Comparison of ENCODE assay signal across 10 cellular contexts in genomic region chr7:128909605-128910568, GRCh38. TPM values are rescaled to one million over a fixed set of nuclear protein-coding genes. Genes with fewer than 3 reads are reported as not detected.
DNase-seq lines count a peak whose midpoint lies in the region; ATAC-seq, FAIRE-seq and TF ChIP-seq lines count a peak whose summit lies in the region.
"Had no signal": no experiment of that assay in that cellular context is flagged by ENCODE, and none has a peak within 500 bp of the region (broad histone marks: within the 10 kb centered on the region; RNA-seq: fewer than 3 reads in every experiment).

No MANE protein-coding gene starts in this region.

- intact Hi-C loops in K562 (cut with micrococcal nuclease), result no loop called here

- no peaks in the 10 kb centered on the region for H3K9me1 ChIP-seq in K562 (ENCODE audit: control insufficient read depth, insufficient read depth, low read length)

- no peak overlapping the region; the same call in 1 of the 2 replicates for H3K4me2 ChIP-seq in K562 (ENCODE audit: insufficient read depth, low read length)

- peak overlapping the region in 1 of 2 experiments; percentile 3; a peak in 2 of 4 replicates for H3K9ac ChIP-seq in K562 (ENCODE audit: insufficient read depth in 1 of 2, low read depth in 2 of 2, low read length in 2 of 2)

- no peaks in the 10 kb centered on the region for H3K4me1 ChIP-seq in HEK293 (ENCODE audit: control insufficient read depth, insufficient read depth, low read length)
- H3K4me1 ChIP-seq in K562 (replicated peaks in 1 of 2; ENCODE audit: control insufficient read depth in 2 of 2, insufficient read depth in 2 of 2, low read length in 2 of 2), result peaks cover 0 to 30% of the 10 kb centered on the region in 2 experiments; a peak in 2 of 5 replicates

- H3K36me3 ChIP-seq in HEK293 (ENCODE audit: control insufficient read depth in 2 of 2, insufficient read depth in 1 of 2, low read length in 2 of 2), result no peaks in the 10 kb centered on the region
- no peaks in the 10 kb centered on the region for H3K36me3 ChIP-seq in K562 (ENCODE audit: control insufficient read depth, insufficient read depth, low read length)

- H3K9me3 ChIP-seq in HEK293 (ENCODE audit: control insufficient read depth, insufficient read depth, low read depth, low read length), result no peaks in the 10 kb centered on the region
- H3K9me3 ChIP-seq in K562 (replicated peaks; ENCODE audit: control insufficient read depth, insufficient read depth, low read depth, low read length), result no peaks in the 10 kb centered on the region; the same call in 1 of the 2 replicates

- H3K9me3 Mint-ChIP-seq in stimulated activated naive B cell treated with anti-CD40 and anti-IgM and Interleukin-4, amounts not matched to agents 10 μg/mL and 1 μg/mL and 100 μg/mL, for 72 hours, result no peaks in the 10 kb centered on the region

- H2AFZ ChIP-seq in K562 (ENCODE audit: low read depth, low read length), result peak overlapping the region; percentile 36; the same call in 1 of the 2 replicates

- H3K4me1 Mint-ChIP-seq in stimulated activated naive B cell treated with anti-CD40 and anti-IgM and Interleukin-4, amounts not matched to agents 10 μg/mL and 1 μg/mL and 100 μg/mL, for 72 hours, result peaks cover 35 to 63% of the 10 kb centered on the region in 2 donors

- no peaks in the 10 kb centered on the region for H3K79me2 ChIP-seq in K562 (ENCODE audit: control insufficient read depth, insufficient read depth, low read length)

- peaks cover 43 to 44% of the 10 kb centered on the region in 2 donors for H3K27me3 Mint-ChIP-seq in stimulated activated naive B cell treated with anti-CD40 and anti-IgM and Interleukin-4, amounts not matched to agents 10 μg/mL and 1 μg/mL and 100 μg/mL, for 72 hours

- no peak for TF ChIP-seq POLR2A in K562 (conservative IDR thresholded peaks at IDR 0.05)

- TF ChIP-seq EP300 in K562 (IDR thresholded peaks at IDR 0.05; ENCODE audit: low read length), result no peak

- H4K20me1 ChIP-seq in K562 (replicated peaks; ENCODE audit: control insufficient read depth, insufficient read depth, low read length), result peaks cover 11% of the 10 kb centered on the region; the same call in 1 of the 2 replicates

- TF ChIP-seq CTCF in HEK293 (tag by site-specific recombination; IDR thresholded peaks at IDR 0.05) (no peak), K562 (IDR thresholded peaks at IDR 0.05 in 2 of 3, conservative IDR thresholded peaks at IDR 0.05 in 1 of 3; ENCODE audit: insufficient read depth in 2 of 3, low read depth in 1 of 3, low read length in 3 of 3) (no peak), GM13976 (IDR thresholded peaks at IDR 0.05; ENCODE audit: borderline replicate concordance, control extremely low read depth, extremely low read depth, insufficient read depth, missing control alignments) (no peak)

- no peak overlapping the region for H3K27ac Mint-ChIP-seq in stimulated activated naive B cell treated with anti-CD40 and anti-IgM and Interleukin-4, amounts not matched to agents 10 μg/mL and 1 μg/mL and 100 μg/mL, for 72 hours

- no peak for TF ChIP-seq RAD21 in K562 (CRISPR knock-in tag; conservative IDR thresholded peaks at IDR 0.05 in 1 of 2, IDR thresholded peaks at IDR 0.05 in 1 of 2)

- POLR2A ChIA-PET in HEK293 (lab: Yijun Ruan, JAX) (no interaction called here), K562 (lab: Yijun Ruan, JAX) (interaction anchor here (0.6 to 2.3 kb wide), 4 partner anchors 11 to 295 kb away, joined by 3 to 8 read pairs (median 4); no protein-coding TSS in a partner anchor)

- CTCF ChIA-PET in HEK293 (lab: Yijun Ruan, JAX) (interaction anchor here (0.5 to 0.6 kb wide), 2 partner anchors 308 to 361 kb away, joined by 3 read pairs; no protein-coding TSS in a partner anchor), K562 (lab: Yijun Ruan, JAX; ENCODE audit: low intra/inter-chr PET ratio) (interaction anchor here (0.9 kb wide), 1 partner anchor 180 kb away, joined by 3 read pairs; no protein-coding TSS in a partner anchor)

- BruUV-seq in K562 (replicated peaks; lab: Mats Ljungman, UMichigan), result no TSS peak

- DNase-seq in K562 (ENCODE audit: extremely low read depth in 1 of 4, low spot score in 3 of 4) (no peak), iPS-NIHi11 (ENCODE audit: low spot score) (peak; percentile 70), GM13976 (ENCODE audit: low spot score) (no peak), activated gamma-delta T cell treated with Interleukin-2 at 50 U/mL for 16 hours (no peak), T1000 (lab: John Stamatoyannopoulos, UW) (no peak)
- no peak for DNase-seq in stimulated activated naive B cell treated with anti-CD40 and anti-IgM and Interleukin-4, amounts not matched to agents 10 μg/mL and 1 μg/mL and 100 μg/mL, for 72 hours
- DNase-seq: cortex of kidney, RPMI8226 had no signal

- ATAC-seq in K562 (no peak), GM21447 (IDR thresholded peaks at IDR 0.05; ENCODE audit: unreplicated experiment) (no peak)
- ATAC-seq in stimulated activated naive B cell treated with anti-CD40 and anti-IgM and Interleukin-4, amounts not matched to agents 10 μg/mL and 1 μg/mL and 100 μg/mL, for 72 hours (replicated peaks), result no peak

- peaks cover 0 to 5% of the 10 kb centered on the region in 2 donors for H3K36me3 Mint-ChIP-seq in stimulated activated naive B cell treated with anti-CD40 and anti-IgM and Interleukin-4, amounts not matched to agents 10 μg/mL and 1 μg/mL and 100 μg/mL, for 72 hours

- H3K4me3 ChIP-seq in HEK293 (ENCODE audit: low read depth, low read length), result no peak overlapping the region
- H3K4me3 ChIP-seq in K562, result no peak overlapping the region

- peak overlapping the region; percentile 71 to 74 for H3K4me3 Mint-ChIP-seq in stimulated activated naive B cell treated with anti-CD40 and anti-IgM and Interleukin-4, amounts not matched to agents 10 μg/mL and 1 μg/mL and 100 μg/mL, for 72 hours

- in situ Hi-C loops in K562 (cut with MboI) (loop anchor here (5.0 kb wide), 1 partner anchor 53 kb away; no protein-coding TSS in a partner anchor), GM13976 (cut with MboI; ENCODE audit: low sequenced_read_pairs, unreplicated experiment) (loop anchor here (10.0 to 25.0 kb wide), 2 partner anchors 177 to 305 kb away; no protein-coding TSS in a partner anchor)

- peaks cover 44 to 75% of the 10 kb centered on the region in 2 experiments for H3K27me3 ChIP-seq in K562 (ENCODE audit: control insufficient read depth in 2 of 2, insufficient read depth in 2 of 2, low read length in 2 of 2)

- WGBS in K562 (ENCODE audit: insufficient coverage, low coverage, missing lambda C conversion rate), result 18% methylated on average over 40 of the region's 42 CpGs

- H3K27ac ChIP-seq in HEK293 (ENCODE audit: extremely low read depth, low read depth, low read length), result no peak overlapping the region
- no peak overlapping the region for H3K27ac ChIP-seq in K562 (ENCODE audit: extremely low read depth, low read depth, low read length)

- no peak for FAIRE-seq in K562 (lab: Jason Lieb, UNC)

RNA-seq across cellular contexts. Expression of gene KCP, which starts 0.6 kb away (rescaled TPM):
- total RNA-seq in K562 (2011; cell fraction: chromatin; rRNA removed; ENCODE audit: low replicate concordance), result 0.19 and 2.1 TPM in 2 replicates
- 0.79 and 1.3 TPM in 2 replicates for total RNA-seq in K562 (2011; cell fraction: nucleolus; rRNA removed)
- total RNA-seq in K562 (2011; cell fraction: nucleoplasm; rRNA removed), result 0.73 and 0.84 TPM in 2 replicates
- total RNA-seq in K562 (2014; rRNA removed), result 0.09 TPM in 1 of 2 replicates, not detected in the other
- not detected in 2 replicates for total RNA-seq in K562 (2014; rRNA removed; fragmentation: Illumina TruSeq; extraction: Trizol)
- 0.15 TPM in 1 of 2 replicates, not detected in the other for total RNA-seq in K562 (2015; rRNA removed; fragmentation: Illumina TruSeq; extraction: Trizol)
- total RNA-seq in K562 (2021), result 0.16 TPM in 1 of 2 replicates, not detected in the other
- polyA plus RNA-seq in K562 (2011; rRNA removed), result 0.07 and 0.09 TPM in 2 replicates
- polyA plus RNA-seq in K562 (2011; cell fraction: cytosol; rRNA removed), result 0.15 TPM in 1 of 2 replicates, not detected in the other
- polyA plus RNA-seq in K562 (2011; cell fraction: nucleus; rRNA removed), result 0.86 and 1.5 TPM in 2 replicates
- polyA plus RNA-seq in K562 (2012), result 0.34 and 3.9 TPM in 2 replicates
- polyA plus RNA-seq in K562 (2014; fragmentation: Illumina TruSeq; extraction: Trizol), result not detected in 2 replicates
- under 1 TPM; 0.06 to 0.17 TPM for polyA plus RNA-seq in K562 (2014; fragmentation: Nextera tagmentation; extraction: Ambion mirVana)
- polyA plus RNA-seq in K562 (2014; rRNA removed), result 0.09 and 0.15 TPM in 2 replicates
- polyA minus RNA-seq in K562 (2011; rRNA and poly(A)+ RNA removed), result 0.11 TPM in 1 of 2 replicates, not detected in the other
- polyA minus RNA-seq in K562 (2011; cell fraction: cytosol; rRNA and poly(A)+ RNA removed), result not detected in 2 replicates
- 0.54 and 0.67 TPM in 2 replicates for polyA minus RNA-seq in K562 (2011; cell fraction: nucleus; rRNA and poly(A)+ RNA removed)

RNA-seq across cellular contexts. Expression of gene IRF5, which starts 27.8 kb away (rescaled TPM):
- total RNA-seq in K562 (2011; cell fraction: chromatin; rRNA removed; ENCODE audit: low replicate concordance), result not detected in 2 replicates
- not detected in 2 replicates for total RNA-seq in K562 (2011; cell fraction: nucleolus; rRNA removed)
- total RNA-seq in K562 (2011; cell fraction: nucleoplasm; rRNA removed), result not detected in 2 replicates
- not detected in 2 replicates for total RNA-seq in K562 (2014; rRNA removed)
- not detected in 2 replicates for total RNA-seq in K562 (2014; rRNA removed; fragmentation: Illumina TruSeq; extraction: Trizol)
- total RNA-seq in K562 (2015; rRNA removed; fragmentation: Illumina TruSeq; extraction: Trizol), result not detected in 2 replicates
- total RNA-seq in K562 (2021), result 0.04 and 0.20 TPM in 2 replicates
- not detected in 2 replicates for polyA plus RNA-seq in K562 (2011; rRNA removed)
- polyA plus RNA-seq in K562 (2011; cell fraction: cytosol; rRNA removed), result not detected in 2 replicates
- polyA plus RNA-seq in K562 (2011; cell fraction: nucleus; rRNA removed), result 0.08 and 0.09 TPM in 2 replicates
- 0.10 TPM in 1 of 2 replicates, not detected in the other for polyA plus RNA-seq in K562 (2012)
- polyA plus RNA-seq in K562 (2014; fragmentation: Illumina TruSeq; extraction: Trizol), result not detected in 2 replicates
- polyA plus RNA-seq in K562 (2014; fragmentation: Nextera tagmentation; extraction: Ambion mirVana), result not detected
- polyA plus RNA-seq in K562 (2014; rRNA removed), result not detected in 2 replicates
- polyA minus RNA-seq in K562 (2011; rRNA and poly(A)+ RNA removed), result not detected in 2 replicates
- not detected in 2 replicates for polyA minus RNA-seq in K562 (2011; cell fraction: cytosol; rRNA and poly(A)+ RNA removed)
- polyA minus RNA-seq in K562 (2011; cell fraction: nucleus; rRNA and poly(A)+ RNA removed), result not detected in 2 replicates

RNA-seq across cellular contexts. Expression of gene ATP6V1F, which starts 47.2 kb away (rescaled TPM):
- 21.6 and 54.5 TPM in 2 replicates for total RNA-seq in K562 (2011; cell fraction: chromatin; rRNA removed; ENCODE audit: low replicate concordance)
- total RNA-seq in K562 (2011; cell fraction: nucleolus; rRNA removed), result 72.7 and 74.7 TPM in 2 replicates
- 70.9 and 89.2 TPM in 2 replicates for total RNA-seq in K562 (2011; cell fraction: nucleoplasm; rRNA removed)
- 265 and 341 TPM in 2 replicates for total RNA-seq in K562 (2014; rRNA removed)
- 174 and 206 TPM in 2 replicates for total RNA-seq in K562 (2014; rRNA removed; fragmentation: Illumina TruSeq; extraction: Trizol)
- total RNA-seq in K562 (2015; rRNA removed; fragmentation: Illumina TruSeq; extraction: Trizol), result 332 and 336 TPM in 2 replicates
- 378 and 393 TPM in 2 replicates for total RNA-seq in K562 (2021)
- 507 and 542 TPM in 2 replicates for polyA plus RNA-seq in K562 (2011; rRNA removed)
- 869 and 1,641 TPM in 2 replicates for polyA plus RNA-seq in K562 (2011; cell fraction: cytosol; rRNA removed)
- polyA plus RNA-seq in K562 (2011; cell fraction: nucleus; rRNA removed), result 256 and 267 TPM in 2 replicates
- 454 and 820 TPM in 2 replicates for polyA plus RNA-seq in K562 (2012)
- 604 and 714 TPM in 2 replicates for polyA plus RNA-seq in K562 (2014; fragmentation: Illumina TruSeq; extraction: Trizol)
- 1,000 to 10,000 TPM in 1 of 2 experiments, 100 to 1,000 TPM in 1; 733 to 1,123 TPM for polyA plus RNA-seq in K562 (2014; fragmentation: Nextera tagmentation; extraction: Ambion mirVana)
- 568 and 645 TPM in 2 replicates for polyA plus RNA-seq in K562 (2014; rRNA removed)
- polyA minus RNA-seq in K562 (2011; rRNA and poly(A)+ RNA removed), result 83.2 and 101 TPM in 2 replicates
- 93.9 and 97.2 TPM in 2 replicates for polyA minus RNA-seq in K562 (2011; cell fraction: cytosol; rRNA and poly(A)+ RNA removed)
- 35.3 and 68.5 TPM in 2 replicates for polyA minus RNA-seq in K562 (2011; cell fraction: nucleus; rRNA and poly(A)+ RNA removed)

Comparison
In these comparisons a context has a peak if more than half of its experiments do, and no peak if none do; other contexts are left out.
1. Of the 44 proteins assayed by ChIP-seq in both K562 and HEK293: peak only in K562: none; only in HEK293: SP2, ZBTB17, ZBTB8A and ZNF76; in both: none; in neither: 40.